12 cellular contexts compared by ENCODE assay signal in the genomic region with DNA sequence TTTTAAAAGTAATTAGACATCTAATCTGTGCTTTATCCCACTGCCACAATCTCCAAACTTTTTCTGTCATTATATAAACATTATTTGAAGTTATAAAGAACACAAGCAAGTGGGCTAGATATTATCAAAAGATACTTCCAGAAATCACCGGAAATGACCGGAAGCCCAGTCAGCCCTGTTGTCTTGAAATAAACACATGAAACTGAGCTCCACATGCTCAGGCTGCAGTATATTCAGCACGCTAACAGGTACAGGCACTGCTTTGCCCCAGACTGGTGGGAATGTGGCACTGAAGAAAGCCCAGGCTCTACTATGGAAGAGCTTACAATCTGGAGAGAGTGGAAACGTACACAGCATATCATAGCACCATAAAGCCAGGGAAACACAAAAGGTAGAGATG.
DNase-seq lines count a peak whose midpoint lies in the region; ATAC-seq lines count a peak whose summit lies in the region.
"Had no signal": no experiment of that assay in that cellular context is flagged by ENCODE, and none has a peak within 500 bp of the region (broad histone marks: within the 10 kb centered on the region; RNA-seq: fewer than 3 reads in every experiment).

No MANE protein-coding gene starts in this region.

- H3K4me1 Mint-ChIP-seq in activated naive CD8-positive, alpha-beta T cell treated with anti-CD3 and anti-CD28 coated beads for 36 hours = peaks cover 26% of the 10 kb centered on the region

- in situ Hi-C loops in KBM-7 (cut with MboI; ENCODE audit: low pct_unique_long_range_greater_than_20kb, low sequenced_read_pairs) = no loop called here

- H3K36me3 ChIP-seq in trophoblast cell (ENCODE audit: control insufficient read depth in 1 of 2, insufficient read depth in 2 of 2, low read length in 2 of 2) = no peaks in the 10 kb centered on the region

- H3K4ac ChIP-seq in trophoblast cell (ENCODE audit: low read depth, low read length) = peak overlapping the region; percentile 80

- H3K9ac ChIP-seq in trophoblast cell (ENCODE audit: low read length) = no peak overlapping the region

- H4K8ac ChIP-seq in trophoblast cell (ENCODE audit: low read depth, low read length) = peak overlapping the region; percentile 90

- H3K79me1 ChIP-seq in trophoblast cell (ENCODE audit: low read length) = peaks cover 17% of the 10 kb centered on the region

- no peak overlapping the region for H3K4me3 ChIP-seq in trophoblast cell (ENCODE audit: low read depth, low read length)

- H3K4me3 Mint-ChIP-seq in activated naive CD8-positive, alpha-beta T cell treated with anti-CD3 and anti-CD28 coated beads for 36 hours = no peak overlapping the region

- peaks cover 2% of the 10 kb centered on the region for H3K79me2 ChIP-seq in trophoblast cell (ENCODE audit: control insufficient read depth, insufficient read depth, low read length, poor library complexity)

- peak overlapping the region; percentile 99 for H2BK12ac ChIP-seq in trophoblast cell (ENCODE audit: low read length)

- no peaks in the 10 kb centered on the region for H3K27me3 ChIP-seq in trophoblast cell (ENCODE audit: insufficient read depth, low read length)
- H3K27me3 ChIP-seq: foreskin keratinocyte had no signal

- H3K23ac ChIP-seq in trophoblast cell (ENCODE audit: low read length) = no peak overlapping the region

- peaks cover 15% of the 10 kb centered on the region for H3K36me3 Mint-ChIP-seq in activated naive CD8-positive, alpha-beta T cell treated with anti-CD3 and anti-CD28 coated beads for 36 hours

- peak overlapping the region; percentile 98 for H3K18ac ChIP-seq in trophoblast cell (ENCODE audit: low read length)

- peak overlapping the region; percentile 76 for H2BK120ac ChIP-seq in trophoblast cell (ENCODE audit: insufficient read depth, low read length, poor library complexity)

- peak overlapping the region; percentile 30 for H3K27ac ChIP-seq in epithelial cell of prostate
- H3K27ac ChIP-seq in trophoblast cell (ENCODE audit: low read depth, low read length) = peak overlapping the region; percentile 66
- H3K27ac ChIP-seq: foreskin keratinocyte had no signal

- peaks cover 8% of the 10 kb centered on the region for H3K9me3 Mint-ChIP-seq in activated naive CD8-positive, alpha-beta T cell treated with anti-CD3 and anti-CD28 coated beads for 36 hours
- H3K9me3 Mint-ChIP-seq: CD8-positive, alpha-beta memory T cell had no signal

- DNase-seq in ELF-1 (ENCODE audit: low read depth, low spot score) (peak; percentile 5), KBM-7 (peak; percentile 31), epithelial cell of prostate (ENCODE audit: low read depth, low spot score) (no peak), trophoblast cell (no peak)
- no peak for DNase-seq in central memory CD4-positive, alpha-beta T cell
- DNase-seq in activated naive CD8-positive, alpha-beta T cell treated with anti-CD3 and anti-CD28 coated beads for 36 hours = no peak
- DNase-seq: activated CD4-positive, alpha-beta T cell treated with anti-CD3 and anti-CD28 coated beads, Interleukin-2, amount 50 U/mL, for 1 hour; CD8-positive, alpha-beta memory T cell; NCI-H446 had no signal

- H3K4me2 ChIP-seq in trophoblast cell (ENCODE audit: low read length) = no peak overlapping the region

- peak overlapping the region; percentile 86 for H2BK5ac ChIP-seq in trophoblast cell (ENCODE audit: low read depth, low read length, poor library complexity)

- ATAC-seq in HG03521 (IDR thresholded peaks at IDR 0.05; ENCODE audit: unreplicated experiment) = no peak
- ATAC-seq: HCT116 had no signal

- H2AK5ac ChIP-seq in trophoblast cell (ENCODE audit: low read length) = peak overlapping the region; percentile 64

- H3K27me3 Mint-ChIP-seq in activated naive CD8-positive, alpha-beta T cell treated with anti-CD3 and anti-CD28 coated beads for 36 hours = no peaks in the 10 kb centered on the region
- H3K27me3 Mint-ChIP-seq: CD8-positive, alpha-beta memory T cell had no signal

- peak overlapping the region; percentile 85 for H4K91ac ChIP-seq in trophoblast cell (ENCODE audit: low read depth, low read length)

- H3K27ac Mint-ChIP-seq in activated naive CD8-positive, alpha-beta T cell treated with anti-CD3 and anti-CD28 coated beads for 36 hours = no peak overlapping the region

- peak overlapping the region; percentile 23 for H2AFZ ChIP-seq in trophoblast cell (ENCODE audit: insufficient read depth, low read length, poor library complexity)

- H3K9me3 ChIP-seq in trophoblast cell (ENCODE audit: insufficient read depth, low read depth, low read length) = no peaks in the 10 kb centered on the region

- peaks cover 22 to 27% of the 10 kb centered on the region in 2 experiments for H3K4me1 ChIP-seq in trophoblast cell (ENCODE audit: control insufficient read depth in 1 of 2, insufficient read depth in 2 of 2, low read length in 2 of 2)

- H3K14ac ChIP-seq in trophoblast cell (ENCODE audit: low read length) = peak overlapping the region; percentile 72

- H4K12ac ChIP-seq in trophoblast cell (ENCODE audit: low read depth, low read length) = no peak overlapping the region

- no CpG with 5 or more reads among the region's 4 CpGs for WGBS in trophoblast cell (ENCODE audit: extremely low coverage, insufficient coverage, insufficient read length)

Comparison
In these comparisons a context has a peak if more than half of its experiments do, and no peak if none do; other contexts are left out.
1. DNase-seq: peak in ELF-1 (single experiment) and KBM-7 (single experiment); none in epithelial cell of prostate (single experiment), trophoblast cell (0 of 2), central memory CD4-positive, alpha-beta T cell (single experiment) and activated naive CD8-positive, alpha-beta T cell treated with anti-CD3 and anti-CD28 coated beads for 36 hours (single experiment).